Comparison of ENCODE assay signal across 23 cellular contexts in genomic region chr16:1895949-1896675, GRCh38. TPM values are rescaled to one million over a fixed set of nuclear protein-coding genes. Genes with fewer than 3 reads are reported as not detected.
"Had no signal": no experiment of that assay in that cellular context is flagged by ENCODE, and none has a peak within 500 bp of the region (broad histone marks: within the 10 kb centered on the region; RNA-seq: fewer than 3 reads in every experiment).

No MANE protein-coding gene starts in this region.

- H3K4me3 ChIP-seq: heart right ventricle, neural progenitor cell, ovary, right lobe of liver, smooth muscle cell, uterus had no signal

- H3K27ac Mint-ChIP-seq: activated CD4-positive, alpha-beta T cell treated with anti-CD3 and anti-CD28 coated beads, Interleukin-2, amount 10 ng/mL, durations not matched to agents 24 days and 14 days; activated CD8-positive, alpha-beta T cell treated with anti-CD3 and anti-CD28 coated beads for 36 hours; activated naive CD8-positive, alpha-beta T cell treated with anti-CD3 and anti-CD28 coated beads, Interleukin-2, amount 10 ng/mL, durations not matched to agents 7 days and 5 days; activated T-helper 17 cell treated with anti-CD3 and anti-CD28 coated beads, Interleukin-2, amount 50 U/mL, for 72 hours; endodermal cell; neural progenitor cell had no signal

- H3K27me3 Mint-ChIP-seq: activated CD8-positive, alpha-beta T cell treated with anti-CD3 and anti-CD28 coated beads for 36 hours; activated T-helper 17 cell treated with anti-CD3 and anti-CD28 coated beads, Interleukin-2, amount 50 U/mL, for 72 hours had no signal

- H3K36me3 ChIP-seq: heart right ventricle, neural progenitor cell, ovary, right lobe of liver, uterus had no signal

- H3K9ac ChIP-seq: neural progenitor cell had no signal

- H3K4me2 ChIP-seq: neural progenitor cell, smooth muscle cell had no signal

- H3K9me3 Mint-ChIP-seq: activated CD4-positive, alpha-beta T cell treated with anti-CD3 and anti-CD28 coated beads, Interleukin-2, amount 10 ng/mL, durations not matched to agents 24 days and 14 days; activated CD8-positive, alpha-beta T cell treated with anti-CD3 and anti-CD28 coated beads for 36 hours; activated naive CD8-positive, alpha-beta T cell treated with anti-CD3 and anti-CD28 coated beads, Interleukin-2, amount 10 ng/mL, durations not matched to agents 7 days and 5 days; activated T-helper 17 cell treated with anti-CD3 and anti-CD28 coated beads, Interleukin-2, amount 50 U/mL, for 72 hours; endodermal cell; neural progenitor cell had no signal

- H3K27ac ChIP-seq: epithelial cell of prostate, heart right ventricle, neural progenitor cell, ovary, right lobe of liver, uterus had no signal

- H3K4me1 ChIP-seq: heart right ventricle, neural progenitor cell, right lobe of liver, uterus had no signal

- H3K4me3 Mint-ChIP-seq: activated CD4-positive, alpha-beta T cell treated with anti-CD3 and anti-CD28 coated beads, Interleukin-2, amount 10 ng/mL, durations not matched to agents 24 days and 14 days; activated CD8-positive, alpha-beta T cell treated with anti-CD3 and anti-CD28 coated beads for 36 hours; activated naive CD8-positive, alpha-beta T cell treated with anti-CD3 and anti-CD28 coated beads, Interleukin-2, amount 10 ng/mL, durations not matched to agents 7 days and 5 days; activated T-helper 17 cell treated with anti-CD3 and anti-CD28 coated beads, Interleukin-2, amount 50 U/mL, for 72 hours; brain; endodermal cell; neural progenitor cell had no signal

- H3K27me3 ChIP-seq: ovary, right lobe of liver, uterus had no signal

- H3K36me3 Mint-ChIP-seq: activated naive CD8-positive, alpha-beta T cell treated with anti-CD3 and anti-CD28 coated beads, Interleukin-2, amount 10 ng/mL, durations not matched to agents 7 days and 5 days; brain; neural progenitor cell had no signal

- H3K4me1 Mint-ChIP-seq: activated CD4-positive, alpha-beta T cell treated with anti-CD3 and anti-CD28 coated beads, Interleukin-2, amount 10 ng/mL, durations not matched to agents 24 days and 14 days; activated naive CD8-positive, alpha-beta T cell treated with anti-CD3 and anti-CD28 coated beads, Interleukin-2, amount 10 ng/mL, durations not matched to agents 7 days and 5 days; activated T-helper 17 cell treated with anti-CD3 and anti-CD28 coated beads, Interleukin-2, amount 50 U/mL, for 72 hours; brain; endodermal cell had no signal

- H3K9me3 ChIP-seq: heart right ventricle, ovary, right lobe of liver, uterus had no signal

- DNase-seq: activated CD4-positive, alpha-beta T cell treated with anti-CD3 and anti-CD28 coated beads, Interleukin-2, amount 10 ng/mL, durations not matched to agents 24 days and 14 days; activated CD8-positive, alpha-beta T cell treated with anti-CD3 and anti-CD28 coated beads for 36 hours; activated naive CD4-positive, alpha-beta T cell; activated naive CD8-positive, alpha-beta T cell treated with anti-CD3 and anti-CD28 coated beads, Interleukin-2, amount 10 ng/mL, durations not matched to agents 7 days and 5 days; activated T-cell treated with anti-CD3 and anti-CD28 coated beads, Interleukin-2, amount 50 U/mL, for 1 hour; amygdala; caudate nucleus; endodermal cell; heart right ventricle; ovary; right lobe of liver; stimulated activated CD4-positive, alpha-beta T cell treated with anti-CD3 and anti-CD28 coated beads, Interleukin-4, amount 100 ng/mL, for 1 hour; T-helper 1 cell; T1000; uterus had no signal

- ATAC-seq: activated CD8-positive, alpha-beta T cell treated with anti-CD3 and anti-CD28 coated beads for 36 hours; activated T-helper 17 cell treated with anti-CD3 and anti-CD28 coated beads, Interleukin-2, amount 50 U/mL, for 72 hours; heart right ventricle; left lobe of liver; right lobe of liver had no signal

- H2AFZ ChIP-seq: neural progenitor cell had no signal

RNA-seq across cellular contexts. Expression of gene HS3ST6, which starts 22.1 kb away (rescaled TPM):
- total RNA-seq: activated CD4-positive, alpha-beta T cell treated with anti-CD3 and anti-CD28 coated beads, Interleukin-2, amount 10 ng/mL, durations not matched to agents 24 days and 14 days; activated CD8-positive, alpha-beta T cell treated with anti-CD3 and anti-CD28 coated beads for 36 hours; activated naive CD8-positive, alpha-beta T cell treated with anti-CD3 and anti-CD28 coated beads, Interleukin-2, amount 10 ng/mL, durations not matched to agents 7 days and 5 days; activated T-helper 17 cell treated with anti-CD3 and anti-CD28 coated beads, Interleukin-2, amount 50 U/mL, for 72 hours; endodermal cell; frontal cortex; heart right ventricle; left lobe of liver; mononuclear cell; right lobe of liver; smooth muscle cell; uterus had no signal
- polyA plus RNA-seq: ovary, smooth muscle cell had no signal

RNA-seq across cellular contexts. Expression of gene MEIOB, which starts 24.1 kb away (rescaled TPM):
- total RNA-seq: activated CD4-positive, alpha-beta T cell treated with anti-CD3 and anti-CD28 coated beads, Interleukin-2, amount 10 ng/mL, durations not matched to agents 24 days and 14 days; activated naive CD8-positive, alpha-beta T cell treated with anti-CD3 and anti-CD28 coated beads, Interleukin-2, amount 10 ng/mL, durations not matched to agents 7 days and 5 days; endodermal cell; heart right ventricle; mononuclear cell had no signal
- polyA plus RNA-seq: heart right ventricle had no signal

RNA-seq across cellular contexts. Expression of gene RPL3L, which starts 58.4 kb away (rescaled TPM):
- total RNA-seq: activated CD8-positive, alpha-beta T cell treated with anti-CD3 and anti-CD28 coated beads for 36 hours; activated naive CD8-positive, alpha-beta T cell treated with anti-CD3 and anti-CD28 coated beads, Interleukin-2, amount 10 ng/mL, durations not matched to agents 7 days and 5 days; endodermal cell; frontal cortex; left lobe of liver; mononuclear cell; ovary; smooth muscle cell had no signal
- polyA plus RNA-seq: ovary had no signal
